ENCODE assay signal across 8 cellular contexts in the genomic region with DNA sequence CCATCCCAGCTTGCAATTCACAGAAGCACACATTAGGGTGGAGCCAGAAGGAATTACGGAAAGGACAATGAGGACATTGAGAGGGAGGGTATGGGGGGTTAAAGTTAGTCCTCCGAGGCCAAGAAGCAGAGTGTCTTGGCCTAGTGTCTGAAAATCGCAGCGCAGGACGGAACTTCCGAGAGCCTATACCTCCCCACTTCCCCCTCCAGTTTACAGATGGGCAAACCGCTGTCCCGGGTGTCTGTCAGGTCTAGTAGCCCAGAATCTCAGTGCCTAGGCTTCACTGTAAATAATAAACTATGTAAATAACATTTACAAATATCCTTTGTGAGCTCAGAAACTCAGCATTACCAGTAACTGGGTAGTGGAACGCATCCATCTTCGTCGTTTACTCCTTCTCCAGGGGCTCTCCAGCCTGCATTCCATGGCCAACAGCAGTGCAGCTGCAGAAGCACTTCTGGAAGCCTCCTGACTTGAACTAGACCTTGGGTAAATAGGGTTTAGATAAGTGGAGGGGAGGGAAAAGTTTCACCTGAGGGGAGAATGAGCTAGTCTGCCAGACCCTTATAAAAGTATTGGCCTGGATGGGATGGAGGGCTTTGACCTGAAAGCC. TPM values are rescaled to one million over a fixed set of nuclear protein-coding genes. Genes with fewer than 3 reads are reported as not detected.
DNase-seq lines count a peak whose midpoint lies in the region; ATAC-seq and TF ChIP-seq lines count a peak whose summit lies in the region.

No MANE protein-coding gene starts in this region.

- TF ChIP-seq CTCF in retinal pigment epithelial cell (conservative IDR thresholded peaks at IDR 0.05; ENCODE audit: low read depth, low read length), result no peak

- ATAC-seq in GM19463 (IDR thresholded peaks at IDR 0.05; ENCODE audit: unreplicated experiment) (peak; percentile 57), HG03520 (IDR thresholded peaks at IDR 0.05; ENCODE audit: unreplicated experiment) (peak; percentile 54), left ventricle myocardium superior (peak; percentile 71)
- ATAC-seq in activated naive CD4-positive, alpha-beta T cell treated with anti-CD3 and anti-CD28 coated beads, Interleukin-2, amount 50 U/mL, for 72 hours, result peak; percentile 12 to 50

- in situ Hi-C loops in ACHN (cut with HindIII; ENCODE audit: low pct_ligation_motif_present, low pct_unique_long_range_greater_than_20kb, low sequenced_read_pairs), result no loop called here

- H3K27ac Mint-ChIP-seq in activated naive CD4-positive, alpha-beta T cell treated with anti-CD3 and anti-CD28 coated beads, Interleukin-2, amount 50 U/mL, for 72 hours, result peak overlapping the region; percentile 68 to 84

- H3K9me3 Mint-ChIP-seq in activated naive CD4-positive, alpha-beta T cell treated with anti-CD3 and anti-CD28 coated beads, Interleukin-2, amount 50 U/mL, for 72 hours, result no peaks in the 10 kb centered on the region

- DNase-seq in activated naive CD4-positive, alpha-beta T cell treated with anti-CD3 and anti-CD28 coated beads, Interleukin-2, amount 50 U/mL, for 72 hours (ENCODE audit: low spot score in 2 of 2), result no peak
- DNase-seq in left ventricle myocardium superior (peak; percentile 56), retinal pigment epithelial cell (ENCODE audit: low read depth) (no peak), ACHN (no peak), A172 (ENCODE audit: low spot score) (no peak)

- peaks cover 0 to 5% of the 10 kb centered on the region in 2 donors for H3K36me3 Mint-ChIP-seq in activated naive CD4-positive, alpha-beta T cell treated with anti-CD3 and anti-CD28 coated beads, Interleukin-2, amount 50 U/mL, for 72 hours

- H3K4me3 ChIP-seq in GM08714 (ENCODE audit: low read length), result peak overlapping the region; percentile 71; the same call in 1 of the 2 replicates
- H3K4me3 ChIP-seq in retinal pigment epithelial cell (ENCODE audit: low read length), result peak overlapping the region; percentile 65

- intact Hi-C loops in left ventricle myocardium superior (cut with micrococcal nuclease), result no loop called here

RNA-seq across cellular contexts. Expression of gene ADPRH, which starts 1.0 kb away (rescaled TPM):
- 1 to 10 TPM; 3.4 to 5.1 TPM for total RNA-seq in activated naive CD4-positive, alpha-beta T cell treated with anti-CD3 and anti-CD28 coated beads, Interleukin-2, amount 50 U/mL, for 72 hours
- total RNA-seq in left ventricle myocardium superior, result 10.3 TPM
- total RNA-seq in A172 (2014; rRNA removed; shearing (Covaris generic)), result 0.21 TPM in 1 of 2 replicates, not detected in the other

RNA-seq across cellular contexts. Expression of gene PLA1A, which starts 17.4 kb away (rescaled TPM):
- under 1 TPM in 1 of 2 donors, not detected in 1; 0.52 TPM for total RNA-seq in activated naive CD4-positive, alpha-beta T cell treated with anti-CD3 and anti-CD28 coated beads, Interleukin-2, amount 50 U/mL, for 72 hours
- total RNA-seq in left ventricle myocardium superior, result 1.3 TPM
- not detected in 2 replicates for total RNA-seq in A172 (2014; rRNA removed; shearing (Covaris generic))

RNA-seq across cellular contexts. Expression of gene CD80, which starts 20.8 kb away (rescaled TPM):
- 1 to 10 TPM in 1 of 2 donors, under 1 TPM in 1; 0.80 to 1.2 TPM for total RNA-seq in activated naive CD4-positive, alpha-beta T cell treated with anti-CD3 and anti-CD28 coated beads, Interleukin-2, amount 50 U/mL, for 72 hours
- not detected for total RNA-seq in left ventricle myocardium superior
- total RNA-seq in A172 (2014; rRNA removed; shearing (Covaris generic)), result not detected in 2 replicates
